1 cellular context compared by ENCODE assay signal in genomic region chr10:52890281-52890680, GRCh38.
TF ChIP-seq lines count a peak whose summit lies in the region.

No MANE protein-coding gene starts in this region.

TF ChIP-seq in WTC11, 78 proteins besides CTCF, POLR2A, EP300 and RAD21 (continued from another document):
- TF ChIP-seq, protein P1, sequence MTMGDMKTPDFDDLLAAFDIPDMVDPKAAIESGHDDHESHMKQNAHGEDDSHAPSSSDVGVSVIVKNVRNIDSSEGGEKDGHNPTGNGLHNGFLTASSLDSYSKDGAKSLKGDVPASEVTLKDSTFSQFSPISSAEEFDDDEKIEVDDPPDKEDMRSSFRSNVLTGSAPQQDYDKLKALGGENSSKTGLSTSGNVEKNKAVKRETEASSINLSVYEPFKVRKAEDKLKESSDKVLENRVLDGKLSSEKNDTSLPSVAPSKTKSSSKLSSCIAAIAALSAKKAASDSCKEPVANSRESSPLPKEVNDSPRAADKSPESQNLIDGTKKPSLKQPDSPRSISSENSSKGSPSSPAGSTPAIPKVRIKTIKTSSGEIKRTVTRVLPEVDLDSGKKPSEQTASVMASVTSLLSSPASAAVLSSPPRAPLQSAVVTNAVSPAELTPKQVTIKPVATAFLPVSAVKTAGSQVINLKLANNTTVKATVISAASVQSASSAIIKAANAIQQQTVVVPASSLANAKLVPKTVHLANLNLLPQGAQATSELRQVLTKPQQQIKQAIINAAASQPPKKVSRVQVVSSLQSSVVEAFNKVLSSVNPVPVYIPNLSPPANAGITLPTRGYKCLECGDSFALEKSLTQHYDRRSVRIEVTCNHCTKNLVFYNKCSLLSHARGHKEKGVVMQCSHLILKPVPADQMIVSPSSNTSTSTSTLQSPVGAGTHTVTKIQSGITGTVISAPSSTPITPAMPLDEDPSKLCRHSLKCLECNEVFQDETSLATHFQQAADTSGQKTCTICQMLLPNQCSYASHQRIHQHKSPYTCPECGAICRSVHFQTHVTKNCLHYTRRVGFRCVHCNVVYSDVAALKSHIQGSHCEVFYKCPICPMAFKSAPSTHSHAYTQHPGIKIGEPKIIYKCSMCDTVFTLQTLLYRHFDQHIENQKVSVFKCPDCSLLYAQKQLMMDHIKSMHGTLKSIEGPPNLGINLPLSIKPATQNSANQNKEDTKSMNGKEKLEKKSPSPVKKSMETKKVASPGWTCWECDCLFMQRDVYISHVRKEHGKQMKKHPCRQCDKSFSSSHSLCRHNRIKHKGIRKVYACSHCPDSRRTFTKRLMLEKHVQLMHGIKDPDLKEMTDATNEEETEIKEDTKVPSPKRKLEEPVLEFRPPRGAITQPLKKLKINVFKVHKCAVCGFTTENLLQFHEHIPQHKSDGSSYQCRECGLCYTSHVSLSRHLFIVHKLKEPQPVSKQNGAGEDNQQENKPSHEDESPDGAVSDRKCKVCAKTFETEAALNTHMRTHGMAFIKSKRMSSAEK (CRISPR knock-in tag; IDR thresholded peaks at IDR 0.05; ENCODE audit: borderline replicate concordance): no peak
- TF ChIP-seq NFATC4 (CRISPR knock-in tag; IDR thresholded peaks at IDR 0.05): no peak
